ENCODE assay signal across 24 cellular contexts in the genomic region with DNA sequence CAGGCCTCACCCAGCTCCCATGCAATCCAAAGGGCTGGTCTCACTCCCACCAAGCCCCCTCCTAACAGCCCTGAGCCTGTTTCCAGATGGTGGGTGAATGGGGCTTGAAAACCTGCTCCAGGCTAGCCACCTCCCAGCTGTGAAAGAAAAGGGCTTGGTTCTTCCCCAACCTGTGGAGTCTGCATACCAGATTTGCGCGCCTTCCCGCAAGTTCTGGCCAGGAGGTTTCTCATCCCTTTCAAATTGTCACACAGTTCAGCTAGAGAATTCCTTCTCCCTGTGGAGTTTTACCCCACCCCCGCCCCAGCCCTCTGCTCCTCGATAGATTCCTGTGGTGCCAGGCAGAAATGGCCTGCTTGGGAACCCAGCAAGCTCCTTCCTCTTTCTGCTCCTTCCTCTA.
DNase-seq lines count a peak whose midpoint lies in the region; ATAC-seq, FAIRE-seq and TF ChIP-seq lines count a peak whose summit lies in the region.
"Had no signal": no experiment of that assay in that cellular context is flagged by ENCODE, and none has a peak within 500 bp of the region (broad histone marks: within the 10 kb centered on the region; RNA-seq: fewer than 3 reads in every experiment).

No MANE protein-coding gene starts in this region.

- H2AFZ ChIP-seq in GM23338, result peak overlapping the region; percentile 98
- 0 out of 2 replicates have a peak overlapping the region, but pooled peaks have one; percentile 31 for H2AFZ ChIP-seq in PC-3 (ENCODE audit: low read length)
- H2AFZ ChIP-seq in H1 (ENCODE audit: low read length), result peak overlapping the region; percentile 81
- H2AFZ ChIP-seq in MM.1S (ENCODE audit: low read length), result no peak overlapping the region

- peak overlapping the region; percentile 33; the same call in 1 of the 2 replicates for H2BK12ac ChIP-seq in H1 (ENCODE audit: low read depth, low read length)

- no peaks in the 10 kb centered on the region for H3F3A ChIP-seq in GM23338 (replicated peaks; ENCODE audit: low read depth)
- no peaks in the 10 kb centered on the region for H3F3A ChIP-seq in PC-3 (ENCODE audit: low read length, unreplicated experiment)
- no peaks in the 10 kb centered on the region for H3F3A ChIP-seq in MM.1S (ENCODE audit: insufficient read depth, low read length)

- H3K9me3 ChIP-seq in PC-3 (ENCODE audit: low read length), result 0 out of 2 replicates have a peak, but pooled peaks cover 7% of the 10 kb centered on the region
- H3K9me3 ChIP-seq in H1 (ENCODE audit: insufficient read depth in 2 of 2, low read depth in 1 of 2, low read length in 1 of 2), result no peaks in the 10 kb centered on the region
- no peaks in the 10 kb centered on the region for H3K9me3 ChIP-seq in MM.1S (replicated peaks; ENCODE audit: insufficient read depth, low read length)
- H3K9me3 ChIP-seq: BLaER1 treated with 17β-estradiol and CSF1 and Interleukin-3, amounts not matched to agents 10 nM and 100 nM; SK-N-SH had no signal

- POLR2A ChIA-PET in PC-3 (lab: Charles Lee; ENCODE audit: unreplicated experiment) (no interaction called here), H1 (lab: Charles Lee; ENCODE audit: partially characterized antibody) (no interaction called here)

- WGBS in H1 (ENCODE audit: extremely low coverage in 1 of 2, insufficient coverage in 1 of 2, insufficient read length in 1 of 2, insufficient replicate concordance in 2 of 2, low coverage in 1 of 2, low lambda C conversion rate in 2 of 2, missing lambda C conversion rate in 1 of 2), 2 experiments, result 66% methylated on average over 5 of the region's 5 CpGs; no CpG with 5 or more reads in 1 of the 2 experiments
- WGBS in mesendoderm (ENCODE audit: extremely low coverage, insufficient coverage, low lambda C conversion rate), result no CpG with 5 or more reads among the region's 5 CpGs

- H3K18ac ChIP-seq in H1 (ENCODE audit: extremely low read depth, low read length), result no peak overlapping the region
- H3K18ac ChIP-seq in mesendoderm (ENCODE audit: low read length), result peak overlapping the region; percentile 81

- H3K23me2 ChIP-seq in H1 (ENCODE audit: low read depth, low read length), result no peaks in the 10 kb centered on the region

- H3K9ac ChIP-seq in PC-3 (ENCODE audit: low read length), result no peak overlapping the region
- H3K9ac ChIP-seq in H1 (replicated peaks in 1 of 4; ENCODE audit: extremely low read depth in 1 of 4, low read depth in 3 of 4, low read length in 3 of 4), result no peak overlapping the region
- H3K9ac ChIP-seq in mesendoderm (ENCODE audit: low read length), result no peak overlapping the region
- no peak overlapping the region for H3K9ac ChIP-seq in MM.1S (ENCODE audit: low read length)
- H3K9ac ChIP-seq: BLaER1 treated with 17β-estradiol and CSF1 and Interleukin-3, amounts not matched to agents 10 nM and 100 nM; SK-N-SH had no signal

- CTCF ChIA-PET in PC-3 (lab: Charles Lee) (no interaction called here), H1 (lab: Charles Lee; ENCODE audit: partially characterized antibody) (interaction anchor here (1.0 to 1.2 kb wide), 2 partner anchors 12 to 230 kb away, joined by 3 to 6 read pairs; no protein-coding TSS in a partner anchor)

- H3K36me3 ChIP-seq in GM23338 (ENCODE audit: insufficient read depth) (no peaks in the 10 kb centered on the region; the same call in 1 of the 2 replicates), PC-3 (ENCODE audit: low read depth, low read length) (no peaks in the 10 kb centered on the region), H1 (ENCODE audit: control insufficient read depth in 2 of 4, insufficient read depth in 4 of 4, low read length in 3 of 4) (no peaks in the 10 kb centered on the region; a peak in 1 of 8 replicates), mesendoderm (ENCODE audit: control insufficient read depth, insufficient read depth, low read length) (no peaks in the 10 kb centered on the region), MM.1S (replicated peaks; ENCODE audit: insufficient read depth, low read length) (no peaks in the 10 kb centered on the region)
- H3K36me3 ChIP-seq: BLaER1 treated with 17β-estradiol and CSF1 and Interleukin-3, amounts not matched to agents 10 nM and 100 nM had no signal

- H3K9me3 Mint-ChIP-seq in GM23338, result peaks cover 34% of the 10 kb centered on the region
- peaks cover 23% of the 10 kb centered on the region for H3K9me3 Mint-ChIP-seq in activated T-cell treated with anti-CD3 and anti-CD28 coated beads, Interleukin-2, amount 50 U/mL, for 24 hours

- H4K5ac ChIP-seq in H1 (ENCODE audit: insufficient read length, low read depth, low read length) (no peak overlapping the region), mesendoderm (ENCODE audit: low read length) (no peak overlapping the region)

- no peaks in the 10 kb centered on the region for H3K79me2 ChIP-seq in GM23338 (replicated peaks; ENCODE audit: insufficient read depth)
- no peaks in the 10 kb centered on the region for H3K79me2 ChIP-seq in PC-3 (ENCODE audit: low read length)
- no peaks in the 10 kb centered on the region for H3K79me2 ChIP-seq in H1 (ENCODE audit: control insufficient read depth in 1 of 2, insufficient read depth in 2 of 2, low read length in 2 of 2)
- H3K79me2 ChIP-seq in mesendoderm (ENCODE audit: control insufficient read depth, insufficient read depth, low read length), result no peaks in the 10 kb centered on the region
- no peaks in the 10 kb centered on the region for H3K79me2 ChIP-seq in MM.1S (ENCODE audit: low read length)

- no peak for TF ChIP-seq RAD21 in H1 (IDR thresholded peaks at IDR 0.05 in 1 of 2, conservative IDR thresholded peaks at IDR 0.05 in 1 of 2; ENCODE audit: low read depth in 2 of 2, low read length in 2 of 2)

- H3K27ac ChIP-seq in GM23338 (ENCODE audit: low read depth) (no peak overlapping the region), PC-3 (ENCODE audit: low read length) (no peak overlapping the region), H1 (ENCODE audit: low read depth, low read length) (peak overlapping the region; percentile 36; the same call in 1 of the 2 replicates), mesendoderm (ENCODE audit: low read depth, low read length) (peak overlapping the region; percentile 81), MM.1S (ENCODE audit: low read length) (no peak overlapping the region)
- H3K27ac ChIP-seq: BLaER1 treated with 17β-estradiol and CSF1 and Interleukin-3, amounts not matched to agents 10 nM and 100 nM; HL-60 had no signal

- no peak overlapping the region for H3K23ac ChIP-seq in H1 (ENCODE audit: insufficient read length)
- no peak overlapping the region for H3K23ac ChIP-seq in mesendoderm (ENCODE audit: low read length)

- TF ChIP-seq EP300 in H1 (IDR thresholded peaks at IDR 0.05; ENCODE audit: borderline replicate concordance in 1 of 2, low read depth in 2 of 2, low read length in 2 of 2), result no peak

- H3K79me1 ChIP-seq in H1 (ENCODE audit: low read depth, low read length) (no peaks in the 10 kb centered on the region), mesendoderm (ENCODE audit: low read length) (no peaks in the 10 kb centered on the region)

- TF ChIP-seq CTCF in GM23338 (conservative IDR thresholded peaks at IDR 0.05; ENCODE audit: low read depth in 2 of 2), result no peak
- no peak for TF ChIP-seq CTCF in PC-3 (conservative IDR thresholded peaks at IDR 0.05; ENCODE audit: low read depth, low read length)
- TF ChIP-seq CTCF in H1 (IDR thresholded peaks at IDR 0.05; ENCODE audit: control extremely low read depth in 1 of 3, insufficient read depth in 1 of 3, low read depth in 1 of 3, low read length in 3 of 3), result no peak
- no peak for TF ChIP-seq CTCF in MM.1S (IDR thresholded peaks at IDR 0.05; ENCODE audit: low read length)

- H3K4me3 ChIP-seq in GM23338 (no peak overlapping the region), PC-3 (ENCODE audit: low read length) (no peak overlapping the region), H1 (ENCODE audit: extremely low read depth in 1 of 4, insufficient read depth in 2 of 4, low read depth in 3 of 4, low read length in 4 of 4) (no peak overlapping the region), mesendoderm (ENCODE audit: low read length) (no peak overlapping the region), MM.1S (ENCODE audit: low read length) (no peak overlapping the region)
- H3K4me3 ChIP-seq: BLaER1 treated with 17β-estradiol and CSF1 and Interleukin-3, amounts not matched to agents 10 nM and 100 nM had no signal

- H3K27me3 ChIP-seq in GM23338 (ENCODE audit: insufficient read depth) (no peaks in the 10 kb centered on the region), PC-3 (ENCODE audit: low read length) (no peaks in the 10 kb centered on the region), H1 (replicated peaks in 1 of 4; ENCODE audit: control insufficient read depth in 3 of 4, extremely low read depth in 1 of 4, insufficient read depth in 3 of 4, low read length in 3 of 4) (no peaks in the 10 kb centered on the region), mesendoderm (ENCODE audit: insufficient read depth, low read length, poor library complexity) (no peaks in the 10 kb centered on the region), MM.1S (replicated peaks; ENCODE audit: insufficient read depth, low read length) (no peaks in the 10 kb centered on the region)
- H3K27me3 ChIP-seq: BLaER1 treated with 17β-estradiol and CSF1 and Interleukin-3, amounts not matched to agents 10 nM and 100 nM had no signal

- TF ChIP-seq POLR2A in H1 (IDR thresholded peaks at IDR 0.05; ENCODE audit: control extremely low read depth in 1 of 2, low read depth in 2 of 2, low read length in 2 of 2), result no peak

- H4K91ac ChIP-seq in H1 (replicated peaks; ENCODE audit: insufficient read length, low read length), result no peak overlapping the region

- ATAC-seq in GM23338, result peak; percentile 59
- no peak for ATAC-seq in PC-3
- ATAC-seq in HG02970 (IDR thresholded peaks at IDR 0.05; ENCODE audit: low FRiP score, unreplicated experiment), result no peak
- ATAC-seq: Panc1 had no signal

- H3K4ac ChIP-seq in H1 (replicated peaks; ENCODE audit: insufficient read length, low read depth, low read length), result no peak overlapping the region
- H3K4ac ChIP-seq in mesendoderm (ENCODE audit: low read depth, low read length), result peak overlapping the region; percentile 65

- H3K56ac ChIP-seq in H1 (replicated peaks; ENCODE audit: insufficient read length, low read depth, low read length), result no peak overlapping the region
- peak overlapping the region; percentile 70 for H3K56ac ChIP-seq in mesendoderm (ENCODE audit: low read length)

- H3K36me3 Mint-ChIP-seq in GM23338 (ENCODE audit: low read depth), result peaks cover 18% of the 10 kb centered on the region; the same call in 2 of the 3 replicates
- no peaks in the 10 kb centered on the region for H3K36me3 Mint-ChIP-seq in activated T-cell treated with anti-CD3 and anti-CD28 coated beads, Interleukin-2, amount 50 U/mL, for 24 hours (ENCODE audit: low read depth)
- H3K36me3 Mint-ChIP-seq: CD4-positive, alpha-beta memory T cell had no signal

- peaks cover 2% of the 10 kb centered on the region for H3K27me3 Mint-ChIP-seq in GM23338 (ENCODE audit: insufficient read depth, low read depth, poor library complexity)
- no peaks in the 10 kb centered on the region for H3K27me3 Mint-ChIP-seq in activated T-cell treated with anti-CD3 and anti-CD28 coated beads, Interleukin-2, amount 50 U/mL, for 24 hours
- H3K27me3 Mint-ChIP-seq: CD4-positive, alpha-beta memory T cell had no signal

- H4K8ac ChIP-seq in H1 (ENCODE audit: extremely low read depth, insufficient read depth, low read length) (no peak overlapping the region), mesendoderm (ENCODE audit: low read depth, low read length) (no peak overlapping the region)

- H3K9me2 ChIP-seq in GM23338 (ENCODE audit: insufficient read depth) (no peaks in the 10 kb centered on the region; the same call in 1 of the 2 replicates), PC-3 (replicated peaks; ENCODE audit: low read length) (no peaks in the 10 kb centered on the region), MM.1S (replicated peaks; ENCODE audit: insufficient read depth, low read length) (no peaks in the 10 kb centered on the region)
- H3K9me2 ChIP-seq: SK-N-SH had no signal

- H2BK120ac ChIP-seq in H1 (replicated peaks; ENCODE audit: low read depth, low read length), result no peak overlapping the region
- no peak overlapping the region for H2BK120ac ChIP-seq in mesendoderm (ENCODE audit: low read depth, low read length)

- peak overlapping the region; percentile 82 for H3K27ac Mint-ChIP-seq in GM23338
- H3K27ac Mint-ChIP-seq in activated T-cell treated with anti-CD3 and anti-CD28 coated beads, Interleukin-2, amount 50 U/mL, for 24 hours, result no peak overlapping the region
- H3K27ac Mint-ChIP-seq: CD4-positive, alpha-beta memory T cell had no signal

- H2BK20ac ChIP-seq in H1 (ENCODE audit: low read length), result no peak overlapping the region

- FAIRE-seq in H1 (lab: Jason Lieb, UNC), result no peak
- FAIRE-seq: G401.6, GM12892 had no signal

- DNase-seq in GM23338 (ENCODE audit: low spot score) (peak; percentile 50), PC-3 (no peak), H1 (ENCODE audit: low read depth in 1 of 2, low spot score in 2 of 2) (peak in 1 of 2 experiments; percentile 43), mesendoderm (peak; percentile 84), OCI-M1 (lab: John Stamatoyannopoulos, UW) (no peak), MM.1S (no peak)
- no peak for DNase-seq in activated T-cell treated with anti-CD3 and anti-CD28 coated beads, Interleukin-2, amount 50 U/mL, for 24 hours
- DNase-seq: 8988T; Caco-2; CD4-positive, alpha-beta memory T cell; DND-41; GOT3; IMR-90; NCI-H1694 treated with DMSO at 0.1 percent for 48 hours; NCI-H446 treated with DMSO at 0.1 percent for 48 hours; NCI-H526 treated with DMSO at 0.1 percent for 48 hours; SIG-M5; SK-N-SH had no signal

- H3K4me2 ChIP-seq in GM23338, result no peak overlapping the region
- no peak overlapping the region for H3K4me2 ChIP-seq in PC-3 (ENCODE audit: low read length)
- H3K4me2 ChIP-seq in H1 (ENCODE audit: insufficient read depth in 1 of 2, low read depth in 2 of 2, low read length in 2 of 2), result peak overlapping the region in 1 of 2 experiments; percentile 21; a peak in 1 of 4 replicates
- no peak overlapping the region for H3K4me2 ChIP-seq in mesendoderm (ENCODE audit: low read length)
- H3K4me2 ChIP-seq in MM.1S (ENCODE audit: low read depth, low read length), result no peak overlapping the region
- H3K4me2 ChIP-seq: BLaER1 treated with 17β-estradiol and CSF1 and Interleukin-3, amounts not matched to agents 10 nM and 100 nM; SK-N-SH had no signal

- no TSS peak for BruUV-seq in PC-3 (replicated peaks; lab: Mats Ljungman, UMichigan)

- no peaks in the 10 kb centered on the region for H4K20me1 ChIP-seq in GM23338 (replicated peaks; ENCODE audit: insufficient read depth)
- H4K20me1 ChIP-seq in PC-3 (ENCODE audit: low read length), result no peaks in the 10 kb centered on the region
- H4K20me1 ChIP-seq in H1 (replicated peaks in 1 of 2; ENCODE audit: control insufficient read depth in 1 of 2, insufficient read depth in 2 of 2, low read length in 2 of 2), result no peaks in the 10 kb centered on the region
- no peaks in the 10 kb centered on the region for H4K20me1 ChIP-seq in MM.1S (ENCODE audit: insufficient read depth, low read length)
- H4K20me1 ChIP-seq: BLaER1 treated with 17β-estradiol and CSF1 and Interleukin-3, amounts not matched to agents 10 nM and 100 nM had no signal

- intact Hi-C loops in PC-3 (cut with micrococcal nuclease), result no loop called here

- no peak overlapping the region for H3K4me3 Mint-ChIP-seq in GM23338
- no peak overlapping the region for H3K4me3 Mint-ChIP-seq in activated T-cell treated with anti-CD3 and anti-CD28 coated beads, Interleukin-2, amount 50 U/mL, for 24 hours
- H3K4me3 Mint-ChIP-seq: CD4-positive, alpha-beta memory T cell had no signal

- H2BK15ac ChIP-seq in H1 (ENCODE audit: low read length) (no peak overlapping the region), mesendoderm (replicated peaks; ENCODE audit: low read depth) (no peak overlapping the region)

- H2BK5ac ChIP-seq in H1 (ENCODE audit: low read depth, low read length), result peak overlapping the region; percentile 67; the same call in 1 of the 2 replicates
- H2BK5ac ChIP-seq in mesendoderm (ENCODE audit: low read length), result no peak overlapping the region

- H2AK5ac ChIP-seq in H1 (ENCODE audit: low read depth, low read length) (no peak overlapping the region), mesendoderm (ENCODE audit: low read length) (no peak overlapping the region)

- H3K4me1 Mint-ChIP-seq in GM23338, result peaks cover 11% of the 10 kb centered on the region
- H3K4me1 Mint-ChIP-seq in activated T-cell treated with anti-CD3 and anti-CD28 coated beads, Interleukin-2, amount 50 U/mL, for 24 hours (ENCODE audit: low read depth), result no peaks in the 10 kb centered on the region
- H3K4me1 Mint-ChIP-seq: CD4-positive, alpha-beta memory T cell had no signal

- H3K14ac ChIP-seq in H1 (ENCODE audit: insufficient read length), result no peak overlapping the region

- H3K4me1 ChIP-seq in GM23338 (ENCODE audit: insufficient read depth), result no peaks in the 10 kb centered on the region
- no peaks in the 10 kb centered on the region; the same call in 1 of the 2 replicates for H3K4me1 ChIP-seq in PC-3 (ENCODE audit: insufficient read depth, low read length)
- H3K4me1 ChIP-seq in H1 (replicated peaks in 1 of 4; ENCODE audit: control insufficient read depth in 3 of 4, insufficient read depth in 4 of 4, low read length in 3 of 4), result peaks cover 0 to 9% (median under 1%) of the 10 kb centered on the region in 4 experiments; a peak in 2 of 7 replicates
- H3K4me1 ChIP-seq in mesendoderm (ENCODE audit: control insufficient read depth, low read depth, low read length), result peaks cover 2% of the 10 kb centered on the region
- H3K4me1 ChIP-seq in MM.1S (ENCODE audit: low read length), result no peaks in the 10 kb centered on the region
- H3K4me1 ChIP-seq: BLaER1 treated with 17β-estradiol and CSF1 and Interleukin-3, amounts not matched to agents 10 nM and 100 nM; Caco-2 had no signal

Comparison
In these comparisons a context has a peak if more than half of its experiments do, and no peak if none do; other contexts are left out.
1. DNase-seq: peak in GM23338 (single experiment) and mesendoderm (single experiment); none in PC-3 (single experiment), activated T-cell treated with anti-CD3 and anti-CD28 coated beads, Interleukin-2, amount 50 U/mL, for 24 hours (single experiment), OCI-M1 (single experiment) and MM.1S (single experiment).
2. H3K27ac ChIP-seq: peak in H1 (single experiment) and mesendoderm (single experiment); none in GM23338 (single experiment), PC-3 (single experiment) and MM.1S (single experiment).